In genomic region chr19:57738320-57738719, GRCh38 we compare ENCODE assay signal across 5 cellular contexts. TPM values are rescaled to one million over a fixed set of nuclear protein-coding genes. Genes with fewer than 3 reads are reported as not detected.
A peak's percentile ranks its signal among the peaks of the same experiment; 100 is the strongest.
DNase-seq lines count a peak whose midpoint lies in the region; TF ChIP-seq lines count a peak whose summit lies in the region.
"Not testable (repeated sequence)": the region's sequence is repeated elsewhere in the genome, so short reads cannot be mapped to it uniquely, and the experiment has no call there.

No MANE protein-coding gene starts in this region.

- not testable (repeated sequence) for H3K79me2 ChIP-seq in osteoblast (ENCODE audit: insufficient read depth, low read length)

- H3K36me3 ChIP-seq in HEK293 (ENCODE audit: control insufficient read depth in 2 of 2, insufficient read depth in 1 of 2, low read length in 2 of 2); brain microvascular endothelial cell (replicated peaks); right atrium auricular region; osteoblast (ENCODE audit: insufficient read depth, low read length): not testable (repeated sequence)

- H3K9me3 ChIP-seq in HEK293 (ENCODE audit: control insufficient read depth, insufficient read depth, low read depth, low read length); right atrium auricular region; osteoblast (ENCODE audit: low read depth, low read length): not testable (repeated sequence)

- in situ Hi-C loops in brain microvascular endothelial cell (cut with HindIII; ENCODE audit: low pct_ligation_motif_present, low sequenced_read_pairs): not testable (repeated sequence)

- not testable (repeated sequence) for H3K27ac ChIP-seq in HEK293 (ENCODE audit: extremely low read depth, low read depth, low read length); brain microvascular endothelial cell; right atrium auricular region; osteoblast (ENCODE audit: low read depth, low read length)

- POLR2A ChIA-PET in HEK293 (lab: Yijun Ruan, JAX): not testable (repeated sequence)

- not testable (repeated sequence) for H3K27me3 ChIP-seq in brain microvascular endothelial cell (replicated peaks); right atrium auricular region; osteoblast (ENCODE audit: insufficient read depth, low read length)

- H3K4me3 ChIP-seq in HEK293 (ENCODE audit: low read depth, low read length); brain microvascular endothelial cell (ENCODE audit: low read depth, low read length); osteoblast (ENCODE audit: insufficient read depth, low read length): not testable (repeated sequence)
- peak overlapping the region in 1 of 2 donors; percentile 17 for H3K4me3 ChIP-seq in right atrium auricular region

- DNase-seq in activated CD4-positive, alpha-beta T cell treated with anti-CD3 and anti-CD28 coated beads for 4 hours: peak; percentile 23 to 29
- DNase-seq in brain microvascular endothelial cell (peak; percentile 70), right atrium auricular region (ENCODE audit: low spot score) (peak; percentile 71)
- DNase-seq in osteoblast (ENCODE audit: insufficient read length, low spot score, missing footprints): not testable (repeated sequence)

- not testable (repeated sequence) for H2AFZ ChIP-seq in osteoblast (ENCODE audit: low read length)

- not testable (repeated sequence) for H3K4me2 ChIP-seq in osteoblast (ENCODE audit: insufficient read depth, low read length)

- not testable (repeated sequence) for TF ChIP-seq CTCF in HEK293 (tag by site-specific recombination; IDR thresholded peaks at IDR 0.05)
- peak; percentile 62 for TF ChIP-seq CTCF in brain microvascular endothelial cell (IDR thresholded peaks at IDR 0.05; ENCODE audit: low read depth, low read length, missing control alignments)
- peak; percentile 60 to 77 for TF ChIP-seq CTCF in right atrium auricular region (IDR thresholded peaks at IDR 0.05)
- TF ChIP-seq CTCF in osteoblast (IDR thresholded peaks at IDR 0.05; ENCODE audit: extremely low read depth, low read depth, low read length): peak; percentile 41

- CTCF ChIA-PET in HEK293 (lab: Yijun Ruan, JAX): interaction anchor here (0.6 to 0.7 kb wide), 2 partner anchors 88 to 263 kb away, joined by 3 read pairs; no protein-coding TSS in a partner anchor

- H3K4me1 ChIP-seq in HEK293 (ENCODE audit: control insufficient read depth, insufficient read depth, low read length); right atrium auricular region; osteoblast (ENCODE audit: insufficient read depth, low read length): not testable (repeated sequence)

- not testable (repeated sequence) for H4K20me1 ChIP-seq in osteoblast (ENCODE audit: insufficient read depth, low read length)

TF ChIP-seq in HEK293, 187 proteins besides CTCF, POLR2A, EP300 and RAD21:
- 0 out of 2 replicates have a peak, but pooled peaks have one; percentile 6 for TF ChIP-seq ZNF654 (tag by site-specific recombination; IDR thresholded peaks at IDR 0.05; ENCODE audit: low read depth)
TF ChIP-seq in HEK293: peak in this region for 1; not testable (repeated sequence) for 186.

RNA-seq across cellular contexts. Expression of gene ZNF776, which starts 8.3 kb away (rescaled TPM):
- total RNA-seq in right atrium auricular region (1 to 10 TPM; 6.0 to 8.9 TPM), osteoblast (15.9 and 16.3 TPM in 2 replicates)

RNA-seq across cellular contexts. Expression of gene ZNF671, which starts 10.9 kb away (rescaled TPM):
- total RNA-seq in right atrium auricular region: 1 to 10 TPM; 5.6 to 8.3 TPM
- 11.2 TPM in 2 replicates for total RNA-seq in osteoblast

RNA-seq across cellular contexts. Expression of gene ZNF154, which starts 29.3 kb away (rescaled TPM):
- total RNA-seq in right atrium auricular region: 1 to 10 TPM; 2.8 to 3.3 TPM
- total RNA-seq in osteoblast: 6.8 and 7.6 TPM in 2 replicates

RNA-seq across cellular contexts. Expression of gene ZNF586, which starts 31.2 kb away (rescaled TPM):
- total RNA-seq in right atrium auricular region (10 to 100 TPM in 1 of 2 donors, 1 to 10 TPM in 1; 5.7 to 11.9 TPM), osteoblast (19.5 and 21.5 TPM in 2 replicates)

RNA-seq across cellular contexts. Expression of gene ZNF551, which starts 56.5 kb away (rescaled TPM):
- total RNA-seq in right atrium auricular region: 1 to 10 TPM; 3.0 to 5.1 TPM
- 8.3 and 9.8 TPM in 2 replicates for total RNA-seq in osteoblast
